8 cellular contexts compared by ENCODE assay signal in the genomic region with DNA sequence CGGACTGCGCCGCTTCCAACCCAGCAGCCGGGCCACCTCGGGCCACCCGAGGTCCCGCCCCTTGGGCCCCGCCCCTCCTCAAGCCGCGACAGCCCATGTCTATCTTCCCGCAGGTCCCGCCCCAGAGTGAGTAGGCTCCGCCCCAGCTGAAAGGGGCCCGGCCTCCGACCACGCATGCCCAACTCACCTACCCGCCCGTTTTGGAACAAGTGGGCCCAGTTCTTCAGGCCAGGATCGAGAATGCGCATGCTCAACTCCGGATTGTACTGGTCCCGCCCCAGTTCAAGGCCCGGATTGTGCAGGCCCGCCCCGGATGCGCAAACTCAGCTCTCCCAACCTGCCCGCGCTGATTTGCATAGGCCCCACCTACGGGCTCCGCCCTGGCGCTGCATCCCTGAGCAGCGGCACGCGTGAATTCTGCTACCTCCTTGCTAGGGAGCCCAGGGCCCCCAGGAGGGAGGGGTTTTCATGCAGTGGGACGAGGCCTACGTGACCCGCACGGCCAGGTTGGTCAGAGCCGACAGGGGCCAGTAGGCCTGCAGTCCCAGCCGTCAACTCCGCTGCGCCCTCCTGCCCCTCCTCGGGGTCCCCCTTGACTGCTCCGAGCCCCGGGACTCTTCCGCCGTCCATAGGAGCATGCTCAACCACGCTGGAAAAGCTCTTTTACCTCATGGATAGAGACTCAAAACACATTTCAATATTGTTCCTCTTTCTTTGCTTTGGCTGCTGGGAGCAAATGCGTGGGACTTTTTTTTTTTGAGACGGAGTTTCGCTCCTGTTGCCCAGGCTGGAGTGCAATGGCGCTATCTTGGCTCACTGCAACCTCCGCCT. TPM values are rescaled to one million over a fixed set of nuclear protein-coding genes. Genes with fewer than 3 reads are reported as not detected.
A peak's percentile ranks its signal among the peaks of the same experiment; 100 is the strongest.
DNase-seq lines count a peak whose midpoint lies in the region; ATAC-seq, FAIRE-seq and TF ChIP-seq lines count a peak whose summit lies in the region.

A gene (minus strand): TSS at position 8 of the 831 bp plus-strand sequence. CDS start 26 bp downstream, outside the sequence.

- 0 to 2% methylated on average over 15 to 17 of the region's 53 CpGs for WGBS in esophagus squamous epithelium, 2 donors

- peaks cover 7% of the 10 kb centered on the region; the same call in 1 of the 2 replicates for H3F3A ChIP-seq in DOHH2 (ENCODE audit: control insufficient read depth, insufficient read depth)

- TF ChIP-seq CTCF in DOHH2 (IDR thresholded peaks at IDR 0.05; ENCODE audit: low read depth, low read length, poor library complexity, severe bottlenecking) (no peak), esophagus squamous epithelium (IDR thresholded peaks at IDR 0.05) (peak in 4 of 6 experiments; percentile 11 to 59 (median 28))

- H3K9me3 ChIP-seq in DOHH2 (ENCODE audit: control insufficient read depth, insufficient read depth, low read length) (no peaks in the 10 kb centered on the region), KOPT-K1 (ENCODE audit: insufficient read depth, low read length, poor library complexity, severe bottlenecking) (no peaks in the 10 kb centered on the region), esophagus squamous epithelium (no peaks in the 10 kb centered on the region)

- intact Hi-C loops in esophagus squamous epithelium (cut with DNase I), result no loop called here

- H4K20me1 ChIP-seq in DOHH2 (ENCODE audit: control insufficient read depth, insufficient read depth, low read depth, low read length), result 0 out of 2 replicates have a peak, but pooled peaks cover 3% of the 10 kb centered on the region

- H3K9me2 ChIP-seq in DOHH2 (replicated peaks; ENCODE audit: control insufficient read depth, low read length), result no peaks in the 10 kb centered on the region

- 0 out of 2 replicates have a peak, but pooled peaks cover 2% of the 10 kb centered on the region for H3K27me3 ChIP-seq in DOHH2 (ENCODE audit: control insufficient read depth, low read length)
- H3K27me3 ChIP-seq in esophagus squamous epithelium, result no peaks in the 10 kb centered on the region

- peak within 1 kb of the TSS; percentile 84 for H3K4me2 ChIP-seq in DOHH2 (ENCODE audit: low read length)

- FAIRE-seq in RCC 7860 (lab: Jason Lieb, UNC), result peak; percentile 86

- DNase-seq in RCC 7860 (ENCODE audit: low spot score), result peak; percentile 97
- peak; percentile 97 for DNase-seq in activated T-helper 1 cell treated with Interleukin-2 at 50 U/mL for 16 hours (ENCODE audit: low read depth)
- peak; percentile 97 for DNase-seq in esophagus squamous epithelium (lab: John Stamatoyannopoulos, UW)
- peak; percentile 99 for DNase-seq in myocyte (ENCODE audit: low read depth)
- peak; percentile 98 to 99 for DNase-seq in stimulated activated CD8-positive, alpha-beta memory T cell treated with anti-CD3 and anti-CD28 coated beads, Interleukin-7, amount 100 ng/mL, for 4 hours (ENCODE audit: low read depth in 2 of 2)

- TF ChIP-seq POLR2A in esophagus squamous epithelium (IDR thresholded peaks at IDR 0.05), result peak in 2 of 4 donors; percentile 25 to 49

- H3K4me1 ChIP-seq in DOHH2 (ENCODE audit: control insufficient read depth, low read length) (peaks cover 71% of the 10 kb centered on the region), esophagus squamous epithelium (peaks cover 20 to 77% (median 45%) of the 10 kb centered on the region in 3 donors)

- ATAC-seq in GM21825 (IDR thresholded peaks at IDR 0.05; ENCODE audit: unreplicated experiment), result peak; percentile 80

- peak within 1 kb of the TSS; percentile 71 for H3K27ac ChIP-seq in DOHH2 (ENCODE audit: low read depth, low read length)
- H3K27ac ChIP-seq in KOPT-K1 (ENCODE audit: low read depth, low read length, poor library complexity, severe bottlenecking), result peak within 1 kb of the TSS; percentile 58
- peak within 1 kb of the TSS; percentile 78 to 86 (median 85) for H3K27ac ChIP-seq in esophagus squamous epithelium

- H3K79me2 ChIP-seq in DOHH2 (ENCODE audit: control insufficient read depth, low read length), result peaks cover 36% of the 10 kb centered on the region

- H3K36me3 ChIP-seq in DOHH2 (ENCODE audit: control insufficient read depth, low read length) (peaks cover 34% of the 10 kb centered on the region), KOPT-K1 (ENCODE audit: insufficient read depth, low read length) (no peaks in the 10 kb centered on the region), esophagus squamous epithelium (no peaks in the 10 kb centered on the region)

- H3K4me3 ChIP-seq in DOHH2 (ENCODE audit: low read length) (peak within 1 kb of the TSS; percentile 76), esophagus squamous epithelium (peak within 1 kb of the TSS; percentile 44 to 81 (median 62))

RNA-seq across cellular contexts. Expression of the gene that starts here (rescaled TPM):
- total RNA-seq in esophagus squamous epithelium, result 10 to 100 TPM in 1 of 4 donors, 1 to 10 TPM in 3; 6.7 to 10.2 (median 8.0) TPM
- total RNA-seq in myocyte, result 7.0 and 8.1 TPM in 2 replicates
- 9.8 TPM for polyA plus RNA-seq in myocyte (2012)

Comparison
In these comparisons a context has a peak if more than half of its experiments do, and no peak if none do; other contexts are left out.
1. Peak in every context shown above with its lines: DNase-seq, ATAC-seq, H3K4me3 ChIP-seq and H3K27ac ChIP-seq.